In the genomic region with DNA sequence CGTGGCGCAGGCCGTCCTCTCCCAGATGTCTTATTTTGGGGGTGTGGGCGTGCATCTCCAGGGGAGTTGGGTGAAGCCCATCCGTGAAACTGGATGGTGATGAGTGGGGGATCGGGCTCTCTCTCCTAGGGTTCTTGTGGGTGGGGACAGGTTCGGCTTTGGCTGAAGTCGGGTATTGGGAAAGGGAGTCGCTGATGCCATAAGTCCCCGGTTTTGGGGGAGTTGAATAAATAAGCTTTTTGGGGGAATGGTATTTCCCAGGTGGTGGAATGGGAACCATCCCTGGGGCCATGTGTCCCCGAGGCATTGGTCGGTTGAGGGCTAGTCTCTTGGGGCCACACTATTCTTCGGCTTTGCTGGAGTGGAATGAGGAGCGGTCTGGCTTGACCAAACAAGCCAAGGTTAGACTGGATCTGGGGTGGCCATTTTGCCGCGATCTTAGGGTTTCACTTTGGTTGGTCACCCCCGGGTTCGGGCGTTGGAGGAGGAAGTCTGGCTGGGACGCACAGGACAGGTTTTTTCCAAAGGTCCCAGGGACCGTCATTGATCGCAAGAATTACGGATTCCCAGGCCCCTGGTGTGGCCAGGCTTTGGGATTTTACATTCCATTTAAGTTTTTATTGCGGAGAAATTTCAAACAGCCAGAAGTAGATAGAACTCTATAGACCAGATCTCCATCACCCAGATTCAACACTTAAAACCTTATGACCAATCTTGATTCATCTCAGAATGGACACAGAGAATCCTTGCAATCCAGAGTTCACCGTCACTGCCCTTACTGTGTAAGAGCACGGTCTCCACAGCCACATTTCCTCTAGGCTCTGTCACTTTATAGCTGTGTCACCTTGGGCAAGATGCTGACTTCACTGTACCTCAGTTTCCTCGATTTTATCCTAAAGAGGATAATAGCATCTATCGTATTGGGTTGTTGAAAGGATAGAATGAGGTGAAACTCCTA, we compare ENCODE assay signal across 7 cellular contexts. TPM values are rescaled to one million over a fixed set of nuclear protein-coding genes. Genes with fewer than 3 reads are reported as not detected.
A peak's percentile ranks its signal among the peaks of the same experiment; 100 is the strongest.
DNase-seq lines count a peak whose midpoint lies in the region; ATAC-seq, FAIRE-seq and TF ChIP-seq lines count a peak whose summit lies in the region.

No MANE protein-coding gene starts in this region.

- no peak for TF ChIP-seq CTCF in brain microvascular endothelial cell (IDR thresholded peaks at IDR 0.05; ENCODE audit: low read depth, low read length, missing control alignments)
- TF ChIP-seq CTCF in HepG2 (CRISPR knock-in tag; IDR thresholded peaks at IDR 0.05): no peak
- no peak for TF ChIP-seq CTCF in tibial artery (IDR thresholded peaks at IDR 0.05)
- no peak for TF ChIP-seq CTCF in D721Med (IDR thresholded peaks at IDR 0.05; ENCODE audit: insufficient read depth, missing control alignments)

- no peaks in the 10 kb centered on the region for H4K20me1 ChIP-seq in HepG2 (ENCODE audit: insufficient read depth, low read length)

- WGBS in HepG2 (ENCODE audit: low lambda C conversion rate): 9% methylated on average over 28 of the region's 28 CpGs

- peak; percentile 28 for DNase-seq in LHCN-M2 (ENCODE audit: low read depth)
- DNase-seq in brain microvascular endothelial cell: peak; percentile 17
- peak; percentile 42 for DNase-seq in HepG2 (ENCODE audit: low spot score)
- DNase-seq in tibial artery: no peak
- no peak for DNase-seq in RPMI8226
- DNase-seq in D721Med (ENCODE audit: insufficient read length, low spot score): no peak

- TF ChIP-seq EP300 in HepG2 (IDR thresholded peaks at IDR 0.05; ENCODE audit: low read depth in 2 of 2, low read length in 2 of 2) (0 out of 4 replicates have a peak, but pooled peaks of 1 of the 2 experiments have one; percentile 0), HepG2 (CRISPR knock-in tag; IDR thresholded peaks at IDR 0.05; ENCODE audit: borderline replicate concordance) (no peak)

- no peaks in the 10 kb centered on the region for H3K36me3 ChIP-seq in brain microvascular endothelial cell (replicated peaks)
- peaks cover 8 to 15% of the 10 kb centered on the region in 2 experiments; a peak in 4 of 5 replicates for H3K36me3 ChIP-seq in HepG2 (replicated peaks in 1 of 2; ENCODE audit: control insufficient read depth in 1 of 2, insufficient read depth in 2 of 2, low read length in 2 of 2)
- H3K36me3 ChIP-seq in tibial artery: peaks cover 0 to 3% (median 3%) of the 10 kb centered on the region in 3 donors

- H3K4me1 ChIP-seq in HepG2 (ENCODE audit: insufficient read depth, low read length) (peaks cover 20% of the 10 kb centered on the region), tibial artery (peaks cover 0 to 21% (median 13%) of the 10 kb centered on the region in 4 donors)

- ATAC-seq in HepG2: peak; percentile 53

- no peak for TF ChIP-seq POLR2A in HepG2 (IDR thresholded peaks at IDR 0.05; ENCODE audit: insufficient read depth in 1 of 2, low read depth in 2 of 2, low read length in 2 of 2)

- H3K27ac ChIP-seq in brain microvascular endothelial cell (peak overlapping the region; percentile 93), HepG2 (ENCODE audit: extremely low read length, insufficient read depth, low read length) (peak overlapping the region; percentile 87), tibial artery (peak overlapping the region; percentile 81 to 95)

- H3K9ac ChIP-seq in HepG2 (ENCODE audit: insufficient read depth, low read depth, low read length): peak overlapping the region; percentile 88

- CTCF ChIA-PET in HepG2 (lab: Yijun Ruan, JAX; ENCODE audit: low intra/inter-chr PET ratio, low total read pairs): no interaction called here

- intact Hi-C loops in HepG2 (cut with micrococcal nuclease; ENCODE audit: unreplicated experiment) (loop anchor here (1.0 to 10.0 kb wide), 5 partner anchors 36 to 218 kb away; a partner anchor contains a TSS), tibial artery (cut with DNase I; ENCODE audit: low total_unique reads) (loop anchor here (2.0 kb wide), 1 partner anchor 150 kb away; no protein-coding TSS in a partner anchor)

- TF ChIP-seq RAD21 in HepG2 (CRISPR knock-in tag; IDR thresholded peaks at IDR 0.05): no peak

- H3K27me3 ChIP-seq in brain microvascular endothelial cell (replicated peaks): no peaks in the 10 kb centered on the region
- no peaks in the 10 kb centered on the region; a peak in 1 of 5 replicates for H3K27me3 ChIP-seq in HepG2 (ENCODE audit: control insufficient read depth in 1 of 2, insufficient read depth in 2 of 2, low read length in 2 of 2)
- no peaks in the 10 kb centered on the region for H3K27me3 ChIP-seq in tibial artery

- peak overlapping the region; percentile 98 for H3K4me2 ChIP-seq in HepG2 (ENCODE audit: low read depth, low read length)

- peaks cover 40% of the 10 kb centered on the region for H3K79me2 ChIP-seq in HepG2 (ENCODE audit: insufficient read depth, low read length)

- TSS peak; percentile 65 for BruUV-seq in HepG2 (replicated peaks; lab: Mats Ljungman, UMichigan)

- peaks cover 31% of the 10 kb centered on the region for H3K9me3 ChIP-seq in HepG2 (ENCODE audit: low read length)
- H3K9me3 ChIP-seq in tibial artery: peaks cover 0 to 15% (median 4%) of the 10 kb centered on the region in 3 donors

- no peak for FAIRE-seq in HepG2 (lab: Jason Lieb, UNC)
- no peak for FAIRE-seq in D721Med (lab: Jason Lieb, UNC)

- peak overlapping the region; percentile 50 for H2AFZ ChIP-seq in HepG2 (ENCODE audit: low read length)

- H3K4me3 ChIP-seq in GM08714 (ENCODE audit: low read length): peak overlapping the region; percentile 90
- peak overlapping the region; percentile 96 for H3K4me3 ChIP-seq in brain microvascular endothelial cell (ENCODE audit: low read depth, low read length)
- H3K4me3 ChIP-seq in HepG2 (replicated peaks in 1 of 3; ENCODE audit: insufficient read depth in 1 of 3, low read depth in 2 of 3, low read length in 3 of 3): peak overlapping the region; percentile 76 to 93 (median 85)
- peak overlapping the region; percentile 73 to 95 for H3K4me3 ChIP-seq in tibial artery

- in situ Hi-C loops in brain microvascular endothelial cell (cut with HindIII; ENCODE audit: low pct_ligation_motif_present, low sequenced_read_pairs): no loop called here
- in situ Hi-C loops in HepG2 (cut with HindIII; ENCODE audit: extremely low pct_ligation_motif_present, low pct_unique_long_range_greater_than_20kb): loop anchor here (25.0 kb wide), 1 partner anchor 777 kb away; no protein-coding TSS in a partner anchor

- POLR2A ChIA-PET in HepG2 (lab: Yijun Ruan, JAX): interaction anchor here (0.5 to 2.7 kb wide), 39 partner anchors 10 to 784 kb away, joined by 3 to 40 read pairs (median 4); a partner anchor contains a TSS

TF ChIP-seq in HepG2, 621 proteins besides CTCF, POLR2A, EP300 and RAD21 (continues in another document):
- TF ChIP-seq DNMT3B (CRISPR knock-in tag; conservative IDR thresholded peaks at IDR 0.05) (0 out of 2 replicates have a peak, but pooled peaks have one; percentile 22), ZNF772 (CRISPR knock-in tag; IDR thresholded peaks at IDR 0.05) (0 out of 2 replicates have a peak, but pooled peaks have one; percentile 18), SATB2 (CRISPR knock-in tag; IDR thresholded peaks at IDR 0.05) (0 out of 2 replicates have a peak, but pooled peaks have one; percentile 23)
- TF ChIP-seq, protein P1, sequence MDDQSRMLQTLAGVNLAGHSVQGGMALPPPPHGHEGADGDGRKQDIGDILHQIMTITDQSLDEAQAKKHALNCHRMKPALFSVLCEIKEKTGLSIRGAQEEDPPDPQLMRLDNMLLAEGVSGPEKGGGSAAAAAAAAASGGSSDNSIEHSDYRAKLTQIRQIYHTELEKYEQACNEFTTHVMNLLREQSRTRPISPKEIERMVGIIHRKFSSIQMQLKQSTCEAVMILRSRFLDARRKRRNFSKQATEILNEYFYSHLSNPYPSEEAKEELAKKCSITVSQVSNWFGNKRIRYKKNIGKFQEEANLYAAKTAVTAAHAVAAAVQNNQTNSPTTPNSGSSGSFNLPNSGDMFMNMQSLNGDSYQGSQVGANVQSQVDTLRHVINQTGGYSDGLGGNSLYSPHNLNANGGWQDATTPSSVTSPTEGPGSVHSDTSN (CRISPR knock-in tag; IDR thresholded peaks at IDR 0.05; ENCODE audit: borderline replicate concordance): peak; percentile 79; the same call in 1 of the 2 replicates
- TF ChIP-seq, protein P2, sequence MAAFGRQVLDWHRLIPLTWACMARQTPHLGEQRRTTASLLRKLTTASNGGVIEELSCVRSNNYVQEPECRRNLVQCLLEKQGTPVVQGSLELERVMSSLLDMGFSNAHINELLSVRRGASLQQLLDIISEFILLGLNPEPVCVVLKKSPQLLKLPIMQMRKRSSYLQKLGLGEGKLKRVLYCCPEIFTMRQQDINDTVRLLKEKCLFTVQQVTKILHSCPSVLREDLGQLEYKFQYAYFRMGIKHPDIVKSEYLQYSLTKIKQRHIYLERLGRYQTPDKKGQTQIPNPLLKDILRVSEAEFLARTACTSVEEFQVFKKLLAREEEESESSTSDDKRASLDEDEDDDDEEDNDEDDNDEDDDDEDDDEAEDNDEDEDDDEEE (CRISPR knock-in tag; IDR thresholded peaks at IDR 0.05): 0 out of 2 replicates have a peak, but pooled peaks have one; percentile 18

RNA-seq across cellular contexts. Expression of a gene that starts 0.7 kb away (rescaled TPM):
- 13.8 and 15.5 TPM in 2 replicates for total RNA-seq in LHCN-M2 (2014; rRNA removed)
- polyA plus RNA-seq in LHCN-M2 (2012): 7.8 TPM
- 25.9 and 26.7 TPM in 2 replicates for total RNA-seq in HepG2 (2016; rRNA removed; fragmentation: Illumina TruSeq; extraction: Trizol)
- 20.4 and 21.1 TPM in 2 replicates for total RNA-seq in HepG2 (2016; cell fraction: cytosol; rRNA removed; fragmentation: Illumina TruSeq; extraction: Trizol; ENCODE audit: low read depth)
- total RNA-seq in HepG2 (2016; cell fraction: insoluble cytoplasmic fraction; rRNA removed; fragmentation: Illumina TruSeq; extraction: Trizol): 26.5 and 28.9 TPM in 2 replicates
- total RNA-seq in HepG2 (2016; cell fraction: membrane; rRNA removed; fragmentation: Illumina TruSeq; extraction: Trizol): 14.9 and 18.4 TPM in 2 replicates
- total RNA-seq in HepG2 (2016; cell fraction: nucleus; rRNA removed; fragmentation: Illumina TruSeq; extraction: Trizol): 34.7 and 40.8 TPM in 2 replicates
- polyA plus RNA-seq in HepG2 (2011; rRNA removed): 23.5 and 27.2 TPM in 2 replicates
- 16.3 and 20.3 TPM in 2 replicates for polyA plus RNA-seq in HepG2 (2011; cell fraction: cytosol; rRNA removed)
- polyA plus RNA-seq in HepG2 (2011; cell fraction: nucleus; rRNA removed): 66.0 and 71.0 TPM in 2 replicates
- polyA plus RNA-seq in HepG2 (2012): 14.2 and 16.6 TPM in 2 replicates
- 2.1 and 2.4 TPM in 2 replicates for polyA plus RNA-seq in HepG2 (2016; cell fraction: cytosol; fragmentation: Illumina TruSeq; extraction: Trizol; ENCODE audit: low read depth)
- 16.5 and 16.7 TPM in 2 replicates for polyA plus RNA-seq in HepG2 (2016; cell fraction: insoluble cytoplasmic fraction; fragmentation: Illumina TruSeq; extraction: Trizol; ENCODE audit: low read depth)
- polyA plus RNA-seq in HepG2 (2016; cell fraction: membrane; fragmentation: Illumina TruSeq; extraction: Trizol; ENCODE audit: low read depth): 5.2 and 5.4 TPM in 2 replicates
- 69.3 and 73.3 TPM in 2 replicates for polyA plus RNA-seq in HepG2 (2016; cell fraction: nucleus; fragmentation: Illumina TruSeq; extraction: Trizol; ENCODE audit: insufficient read depth, low read depth)
- 7.4 and 27.1 TPM in 2 replicates for polyA minus RNA-seq in HepG2 (2011; rRNA and poly(A)+ RNA removed; ENCODE audit: low replicate concordance)
- polyA minus RNA-seq in HepG2 (2011; cell fraction: cytosol; rRNA and poly(A)+ RNA removed): 10.5 and 10.6 TPM in 2 replicates
- polyA minus RNA-seq in HepG2 (2011; cell fraction: nucleus; rRNA and poly(A)+ RNA removed): 25.5 and 34.3 TPM in 2 replicates

Comparison
In these comparisons a context has a peak if more than half of its experiments do, and no peak if none do; other contexts are left out.
1. DNase-seq: peak in LHCN-M2 (single experiment), brain microvascular endothelial cell (single experiment) and HepG2 (single experiment); none in tibial artery (0 of 2), RPMI8226 (single experiment) and D721Med (single experiment).
2. Peak in every context shown above with its lines, with median percentiles within 50 percentile points of each other: H3K4me3 ChIP-seq and H3K27ac ChIP-seq.